16 cellular contexts compared by ENCODE assay signal in genomic region chr10:44924261-44925040, GRCh38. TPM values are rescaled to one million over a fixed set of nuclear protein-coding genes. Genes with fewer than 3 reads are reported as not detected.
DNase-seq lines count a peak whose midpoint lies in the region; ATAC-seq lines count a peak whose summit lies in the region.
"Had no signal": no experiment of that assay in that cellular context is flagged by ENCODE, and none has a peak within 500 bp of the region (broad histone marks: within the 10 kb centered on the region; RNA-seq: fewer than 3 reads in every experiment).

No MANE protein-coding gene starts in this region.

- peak overlapping the region; percentile 91 for H3K18ac ChIP-seq in neuronal stem cell (ENCODE audit: low read length)

- no peak overlapping the region for H3K27ac ChIP-seq in neuronal stem cell (replicated peaks; ENCODE audit: low read length)
- H3K27ac ChIP-seq: PC-9 had no signal

- peak overlapping the region; percentile 8 for H3K4me3 Mint-ChIP-seq in T-helper 17 cell
- H3K4me3 Mint-ChIP-seq: CD4-positive, CD25-positive, alpha-beta regulatory T cell had no signal

- no peak overlapping the region for H3K4ac ChIP-seq in neuronal stem cell (ENCODE audit: low read length)

- peak overlapping the region; percentile 26 for H2BK12ac ChIP-seq in neuronal stem cell (ENCODE audit: low read length)

- no peak overlapping the region for H3K27ac Mint-ChIP-seq in T-helper 17 cell
- H3K27ac Mint-ChIP-seq: CD4-positive, CD25-positive, alpha-beta regulatory T cell had no signal

- no peak for ATAC-seq in T-helper 17 cell
- ATAC-seq in HG02938 (IDR thresholded peaks at IDR 0.05; ENCODE audit: unreplicated experiment): no peak
- no peak for ATAC-seq in HG02885 (IDR thresholded peaks at IDR 0.05; ENCODE audit: poor library complexity, unreplicated experiment)

- H3K14ac ChIP-seq in neuronal stem cell (ENCODE audit: low read length): no peak overlapping the region

- no peaks in the 10 kb centered on the region for H3K4me1 Mint-ChIP-seq in T-helper 17 cell
- H3K4me1 Mint-ChIP-seq: CD4-positive, CD25-positive, alpha-beta regulatory T cell had no signal

- no peak overlapping the region for H4K91ac ChIP-seq in neuronal stem cell (ENCODE audit: low read depth, low read length, poor library complexity)

- no peak overlapping the region for H3K4me3 ChIP-seq in neuronal stem cell (ENCODE audit: low read length in 2 of 2)
- H3K4me3 ChIP-seq: K562, PC-9 had no signal

- H3K36me3 ChIP-seq in neuronal stem cell (replicated peaks in 1 of 2; ENCODE audit: control insufficient read depth in 2 of 2, insufficient read depth in 2 of 2, low read length in 2 of 2): no peaks in the 10 kb centered on the region

- no peak overlapping the region for H3K9ac ChIP-seq in neuronal stem cell (ENCODE audit: low read depth, low read length, poor library complexity)

- no CpG with 5 or more reads among the region's 21 CpGs for WGBS in neuronal stem cell (ENCODE audit: extremely low coverage in 2 of 2, insufficient read length in 2 of 2, insufficient replicate concordance in 1 of 2), 2 donors

- H3K23ac ChIP-seq in neuronal stem cell (ENCODE audit: low read depth, low read length, poor library complexity): peak overlapping the region; percentile 6

- peaks cover 0 to 3% (median 0%) of the 10 kb centered on the region in 3 experiments for H3K27me3 ChIP-seq in neuronal stem cell (ENCODE audit: control insufficient read depth in 3 of 3, insufficient read depth in 3 of 3, low read depth in 1 of 3, low read length in 3 of 3)

- no peak overlapping the region for H4K8ac ChIP-seq in neuronal stem cell (ENCODE audit: low read depth, low read length)

- H3K4me1 ChIP-seq in neuronal stem cell (ENCODE audit: control insufficient read depth in 2 of 2, insufficient read depth in 1 of 2, low read depth in 1 of 2, low read length in 2 of 2): peaks cover 3 to 11% of the 10 kb centered on the region in 2 donors

- peak overlapping the region; percentile 91 for H2AK5ac ChIP-seq in neuronal stem cell (ENCODE audit: low read depth, low read length)

- peaks cover 3% of the 10 kb centered on the region for H3K36me3 Mint-ChIP-seq in T-helper 17 cell (ENCODE audit: low read depth)
- H3K36me3 Mint-ChIP-seq: CD4-positive, CD25-positive, alpha-beta regulatory T cell had no signal

- H3K27me3 Mint-ChIP-seq in T-helper 17 cell: peaks cover 15% of the 10 kb centered on the region
- H3K27me3 Mint-ChIP-seq: CD4-positive, CD25-positive, alpha-beta regulatory T cell had no signal

- H2BK120ac ChIP-seq in neuronal stem cell (ENCODE audit: low read depth, low read length): peak overlapping the region; percentile 78

- H3K9me3 ChIP-seq in T-helper 17 cell (ENCODE audit: control insufficient read depth, low read length, poor library complexity, severe bottlenecking) (no peaks in the 10 kb centered on the region), neuronal stem cell (replicated peaks in 1 of 2; ENCODE audit: control insufficient read depth in 2 of 2, insufficient read depth in 1 of 2, low read depth in 1 of 2, low read length in 2 of 2) (peaks cover 0 to 5% of the 10 kb centered on the region in 2 donors)
- H3K9me3 ChIP-seq: Caco-2 had no signal

- peak; percentile 22 for DNase-seq in D341Med (ENCODE audit: low spot score)
- no peak for DNase-seq in T-helper 17 cell
- peak; percentile 38 for DNase-seq in kidney tubule cell (ENCODE audit: low spot score)
- DNase-seq in neuronal stem cell (ENCODE audit: low spot score): no peak
- DNase-seq in RPMI8226: no peak
- no peak for DNase-seq in cerebellar cortex (ENCODE audit: low spot score)
- DNase-seq: CD4-positive, CD25-positive, alpha-beta regulatory T cell; EL; NCI-H2081 treated with DMSO at 0.1 percent for 48 hours; NCI-H510A; PC-9 had no signal

- H3K79me1 ChIP-seq in neuronal stem cell (ENCODE audit: low read depth, low read length): no peaks in the 10 kb centered on the region

- no peak overlapping the region for H2AFZ ChIP-seq in neuronal stem cell (ENCODE audit: low read length)
- H2AFZ ChIP-seq: PC-9 had no signal

- H2BK5ac ChIP-seq in neuronal stem cell (ENCODE audit: low read length): no peak overlapping the region

- no peak overlapping the region for H3K4me2 ChIP-seq in neuronal stem cell (ENCODE audit: insufficient read depth, low read length, poor library complexity, severe bottlenecking)
- H3K4me2 ChIP-seq: PC-9 had no signal

- H2BK15ac ChIP-seq in neuronal stem cell (ENCODE audit: low read length): peak overlapping the region; percentile 89

RNA-seq across cellular contexts. Expression of gene TMEM72, which starts 13.3 kb away (rescaled TPM):
- not detected for total RNA-seq in T-helper 17 cell
- polyA plus RNA-seq in neuronal stem cell (2013, experiment 1 of 2): not detected
- 0.03 TPM for polyA plus RNA-seq in neuronal stem cell (2013, experiment 2 of 2)
- total RNA-seq: Caco-2; CD4-positive, CD25-positive, alpha-beta regulatory T cell; K562; PC-9; SK-MEL-5 had no signal
- polyA plus RNA-seq: CD4-positive, CD25-positive, alpha-beta regulatory T cell; K562 had no signal

RNA-seq across cellular contexts. Expression of gene RASSF4, which starts 35.2 kb away (rescaled TPM):
- 1 to 10 TPM; 1.5 to 2.9 TPM for total RNA-seq in T-helper 17 cell
- 13.0 TPM for polyA plus RNA-seq in neuronal stem cell (2013, experiment 1 of 2)
- 13.1 TPM for polyA plus RNA-seq in neuronal stem cell (2013, experiment 2 of 2)

RNA-seq across cellular contexts. Expression of gene DEPP1, which starts 54.2 kb away (rescaled TPM):
- total RNA-seq in T-helper 17 cell: 1 to 10 TPM in 1 of 2 donors, under 1 TPM in 1; 0.27 to 1.4 TPM
- 0.22 TPM for polyA plus RNA-seq in neuronal stem cell (2013, experiment 1 of 2)
- 0.26 TPM for polyA plus RNA-seq in neuronal stem cell (2013, experiment 2 of 2)
- polyA plus RNA-seq: CD4-positive, CD25-positive, alpha-beta regulatory T cell had no signal

Comparison
In these comparisons a context has a peak if more than half of its experiments do, and no peak if none do; other contexts are left out.
1. DNase-seq: peak in D341Med (single experiment) and kidney tubule cell (single experiment); none in T-helper 17 cell (0 of 3), neuronal stem cell (single experiment), RPMI8226 (single experiment) and cerebellar cortex (single experiment).